ENCODE assay signal across 8 cellular contexts in genomic region chr2:151946856-151947523, GRCh38.
DNase-seq lines count a peak whose midpoint lies in the region; ATAC-seq, FAIRE-seq and TF ChIP-seq lines count a peak whose summit lies in the region.

No MANE protein-coding gene starts in this region.

- WGBS in H1 (ENCODE audit: extremely low coverage in 1 of 2, insufficient coverage in 1 of 2, insufficient read length in 1 of 2, insufficient replicate concordance in 2 of 2, low coverage in 1 of 2, low lambda C conversion rate in 2 of 2, missing lambda C conversion rate in 1 of 2), 2 experiments, result 45% methylated on average over 8 of the region's 8 CpGs; no CpG with 5 or more reads in 1 of the 2 experiments
- 39% methylated on average over 6 of the region's 8 CpGs for WGBS in mesenchymal stem cell

- H3K27me3 Mint-ChIP-seq in CD4-positive, alpha-beta T cell, result peaks cover 22% of the 10 kb centered on the region

- H2BK15ac ChIP-seq in H1 (ENCODE audit: low read length) (no peak overlapping the region), mesenchymal stem cell (ENCODE audit: low read depth, poor library complexity, severe bottlenecking) (no peak overlapping the region)

- H4K5ac ChIP-seq in H1 (ENCODE audit: insufficient read length, low read depth, low read length), result no peak overlapping the region

- H3K27me3 ChIP-seq in CD4-positive, alpha-beta T cell (ENCODE audit: control insufficient read depth, insufficient read depth, low read length), result peaks cover 4% of the 10 kb centered on the region
- H3K27me3 ChIP-seq in H1 (replicated peaks in 1 of 4; ENCODE audit: control insufficient read depth in 3 of 4, extremely low read depth in 1 of 4, insufficient read depth in 3 of 4, low read length in 3 of 4) (no peaks in the 10 kb centered on the region), mesenchymal stem cell (ENCODE audit: control insufficient read depth in 1 of 2, insufficient read depth in 1 of 2, low read length in 2 of 2) (peaks cover 0 to 3% of the 10 kb centered on the region in 2 experiments)

- H3K4ac ChIP-seq in H1 (replicated peaks; ENCODE audit: insufficient read length, low read depth, low read length) (no peak overlapping the region), mesenchymal stem cell (ENCODE audit: low read depth in 1 of 2, low read length in 2 of 2) (no peak overlapping the region)

- H3K9ac ChIP-seq in H1 (replicated peaks in 1 of 4; ENCODE audit: extremely low read depth in 1 of 4, low read depth in 3 of 4, low read length in 3 of 4), result no peak overlapping the region
- H3K9ac ChIP-seq in mesenchymal stem cell (ENCODE audit: low read length), result no peak overlapping the region

- POLR2A ChIA-PET in CD4-positive, alpha-beta T cell (lab: Charles Lee), result no interaction called here
- POLR2A ChIA-PET in H1 (lab: Charles Lee; ENCODE audit: partially characterized antibody), result interaction anchor here (1.3 kb wide), 1 partner anchor 119 kb away, joined by 3 read pairs; no protein-coding TSS in a partner anchor

- H4K91ac ChIP-seq in H1 (replicated peaks; ENCODE audit: insufficient read length, low read length) (no peak overlapping the region), mesenchymal stem cell (ENCODE audit: low read length) (no peak overlapping the region)

- DNase-seq in CD4-positive, alpha-beta T cell, result no peak
- DNase-seq in GM19240 (ENCODE audit: insufficient read length, low spot score), result peak; percentile 23
- peak; percentile 45 for DNase-seq in HTR-8/SVneo (ENCODE audit: insufficient read length, low spot score)
- peak in 1 of 2 experiments; percentile 77 for DNase-seq in H1 (ENCODE audit: low read depth in 1 of 2, low spot score in 2 of 2)
- DNase-seq in mesenchymal stem cell, result peak; percentile 32
- no peak for DNase-seq in T1000 (lab: John Stamatoyannopoulos, UW)

- H3K79me1 ChIP-seq in H1 (ENCODE audit: low read depth, low read length) (no peaks in the 10 kb centered on the region), mesenchymal stem cell (replicated peaks; ENCODE audit: low read length, poor library complexity, severe bottlenecking) (no peaks in the 10 kb centered on the region)

- peak overlapping the region; percentile 15 for H3K4me3 Mint-ChIP-seq in CD4-positive, alpha-beta T cell

- peak; percentile 60 for TF ChIP-seq CTCF in CD4-positive, alpha-beta T cell (IDR thresholded peaks at IDR 0.05)
- peak; percentile 22 to 73 (median 72) for TF ChIP-seq CTCF in H1 (IDR thresholded peaks at IDR 0.05; ENCODE audit: control extremely low read depth in 1 of 3, insufficient read depth in 1 of 3, low read depth in 1 of 3, low read length in 3 of 3)

- no peak overlapping the region for H2AK5ac ChIP-seq in H1 (ENCODE audit: low read depth, low read length)
- H2AK5ac ChIP-seq in mesenchymal stem cell (ENCODE audit: low read length, severe bottlenecking), result no peak overlapping the region

- H3K18ac ChIP-seq in H1 (ENCODE audit: extremely low read depth, low read length) (peak overlapping the region; percentile 78), mesenchymal stem cell (ENCODE audit: low read depth in 1 of 2, low read length in 2 of 2) (no peak overlapping the region)

- H4K8ac ChIP-seq in H1 (ENCODE audit: extremely low read depth, insufficient read depth, low read length) (no peak overlapping the region), mesenchymal stem cell (ENCODE audit: low read length) (no peak overlapping the region)

- H4K20me1 ChIP-seq in H1 (replicated peaks in 1 of 2; ENCODE audit: control insufficient read depth in 1 of 2, insufficient read depth in 2 of 2, low read length in 2 of 2), result no peaks in the 10 kb centered on the region

- intact Hi-C loops in CD4-positive, alpha-beta T cell (cut with DNase I, micrococcal nuclease), result no loop called here

- H3K23ac ChIP-seq in H1 (ENCODE audit: insufficient read length), result no peak overlapping the region
- H3K23ac ChIP-seq in mesenchymal stem cell (ENCODE audit: low read length in 2 of 2), result no peak overlapping the region

- H3K14ac ChIP-seq in H1 (ENCODE audit: insufficient read length), result no peak overlapping the region
- H3K14ac ChIP-seq in mesenchymal stem cell (ENCODE audit: low read length in 2 of 2), result no peak overlapping the region

- H3K4me3 ChIP-seq in H1 (ENCODE audit: extremely low read depth in 1 of 4, insufficient read depth in 2 of 4, low read depth in 3 of 4, low read length in 4 of 4) (peak overlapping the region in 2 of 4 experiments; percentile 15 to 49; a peak in 4 of 8 replicates), mesenchymal stem cell (ENCODE audit: insufficient read depth in 1 of 2, low read depth in 1 of 2, low read length in 2 of 2) (peak overlapping the region in 1 of 2 experiments; percentile 68)

- H3K23me2 ChIP-seq in H1 (ENCODE audit: low read depth, low read length), result no peaks in the 10 kb centered on the region

- no peaks in the 10 kb centered on the region for H3K36me3 Mint-ChIP-seq in CD4-positive, alpha-beta T cell (ENCODE audit: low read depth)

- no peak overlapping the region for H2BK20ac ChIP-seq in H1 (ENCODE audit: low read length)

- no peak overlapping the region for H2BK120ac ChIP-seq in H1 (replicated peaks; ENCODE audit: low read depth, low read length)
- H2BK120ac ChIP-seq in mesenchymal stem cell (ENCODE audit: low read depth, low read length), result no peak overlapping the region

- H2BK12ac ChIP-seq in H1 (ENCODE audit: low read depth, low read length) (no peak overlapping the region), mesenchymal stem cell (ENCODE audit: low read length in 2 of 2) (no peak overlapping the region)

- H3K4me1 ChIP-seq in H1 (replicated peaks in 1 of 4; ENCODE audit: control insufficient read depth in 3 of 4, insufficient read depth in 4 of 4, low read length in 3 of 4), result peaks cover 2 to 5% (median 3%) of the 10 kb centered on the region in 4 experiments; a peak in 4 of 7 replicates
- no peaks in the 10 kb centered on the region for H3K4me1 ChIP-seq in mesenchymal stem cell (ENCODE audit: control insufficient read depth, insufficient read depth, low read depth, low read length)

- no peak for TF ChIP-seq EP300 in H1 (IDR thresholded peaks at IDR 0.05; ENCODE audit: borderline replicate concordance in 1 of 2, low read depth in 2 of 2, low read length in 2 of 2)

- H3K79me2 ChIP-seq in H1 (ENCODE audit: control insufficient read depth in 1 of 2, insufficient read depth in 2 of 2, low read length in 2 of 2), result no peaks in the 10 kb centered on the region

- no peak for ATAC-seq in CD4-positive, alpha-beta T cell (ENCODE audit: poor library complexity)
- ATAC-seq in SK-N-SH treated with all-trans-retinoic acid at 6 μM for 48 hours (peak; percentile 94), GM21737 (IDR thresholded peaks at IDR 0.05; ENCODE audit: unreplicated experiment) (no peak)

- CTCF ChIA-PET in CD4-positive, alpha-beta T cell (lab: Charles Lee), result no interaction called here
- CTCF ChIA-PET in H1 (lab: Charles Lee; ENCODE audit: partially characterized antibody), result interaction anchor here (0.7 to 1.5 kb wide), 22 partner anchors 9 to 160 kb away, joined by 3 to 15 read pairs (median 5); no protein-coding TSS in a partner anchor

- peaks cover 7% of the 10 kb centered on the region for H3K9me3 Mint-ChIP-seq in CD4-positive, alpha-beta T cell

- peak overlapping the region; percentile 90; the same call in 1 of the 2 replicates for H2AFZ ChIP-seq in H1 (ENCODE audit: low read length)
- H2AFZ ChIP-seq in mesenchymal stem cell (ENCODE audit: low read depth, low read length), result no peak overlapping the region

- TF ChIP-seq POLR2A in H1 (IDR thresholded peaks at IDR 0.05; ENCODE audit: control extremely low read depth in 1 of 2, low read depth in 2 of 2, low read length in 2 of 2), result no peak

- H3K4me1 Mint-ChIP-seq in CD4-positive, alpha-beta T cell (ENCODE audit: low read depth), result peaks cover 10% of the 10 kb centered on the region

- H2BK5ac ChIP-seq in H1 (ENCODE audit: low read depth, low read length) (no peak overlapping the region), mesenchymal stem cell (ENCODE audit: low read depth, low read length, poor library complexity, severe bottlenecking) (no peak overlapping the region)

- no peaks in the 10 kb centered on the region for H3K36me3 ChIP-seq in H1 (ENCODE audit: control insufficient read depth in 2 of 4, insufficient read depth in 4 of 4, low read length in 3 of 4)
- no peaks in the 10 kb centered on the region for H3K36me3 ChIP-seq in mesenchymal stem cell (ENCODE audit: control insufficient read depth in 1 of 2, insufficient read depth in 2 of 2, low read depth in 1 of 2, low read length in 2 of 2)

- H3K4me2 ChIP-seq in H1 (ENCODE audit: insufficient read depth in 1 of 2, low read depth in 2 of 2, low read length in 2 of 2) (peak overlapping the region; percentile 46 to 58), mesenchymal stem cell (ENCODE audit: low read length, poor library complexity, severe bottlenecking) (no peak overlapping the region)

- H3K27ac ChIP-seq in CD4-positive, alpha-beta T cell (ENCODE audit: low read depth, low read length), result no peak overlapping the region
- no peak overlapping the region for H3K27ac ChIP-seq in H1 (ENCODE audit: low read depth, low read length)
- no peak overlapping the region for H3K27ac ChIP-seq in mesenchymal stem cell (ENCODE audit: low read length, poor library complexity, severe bottlenecking)

- no peak for FAIRE-seq in HTR-8/SVneo (lab: Jason Lieb, UNC)
- peak; percentile 94 for FAIRE-seq in H1 (lab: Jason Lieb, UNC)

- peak; percentile 37 to 48; a peak in 3 of 4 replicates for TF ChIP-seq RAD21 in H1 (IDR thresholded peaks at IDR 0.05 in 1 of 2, conservative IDR thresholded peaks at IDR 0.05 in 1 of 2; ENCODE audit: low read depth in 2 of 2, low read length in 2 of 2)

- H3K27ac Mint-ChIP-seq in CD4-positive, alpha-beta T cell, result no peak overlapping the region

- H3K56ac ChIP-seq in H1 (replicated peaks; ENCODE audit: insufficient read length, low read depth, low read length), result no peak overlapping the region

- H3K9me3 ChIP-seq in CD4-positive, alpha-beta T cell (ENCODE audit: control insufficient read depth, low read length), result peaks cover 5% of the 10 kb centered on the region
- H3K9me3 ChIP-seq in H1 (ENCODE audit: insufficient read depth in 2 of 2, low read depth in 1 of 2, low read length in 1 of 2) (0 out of 4 replicates have a peak, but pooled peaks cover 0 to 3% of the 10 kb centered on the region in 2 experiments), mesenchymal stem cell (ENCODE audit: control insufficient read depth, low read length) (peaks cover 6% of the 10 kb centered on the region)

TF ChIP-seq in SK-N-SH treated with all-trans-retinoic acid at 6 μM for 48 hours, 23 proteins besides CTCF, POLR2A, EP300 and RAD21:
- no peak for TF ChIP-seq ZFP3 (CRISPR knock-in tag; IDR thresholded peaks at IDR 0.05)

TF ChIP-seq in H1, 55 proteins besides CTCF, POLR2A, EP300 and RAD21 (continues in another document):
- no peak for TF ChIP-seq PHF8 (conservative IDR thresholded peaks at IDR 0.05; ENCODE audit: low read depth, low read length)
- peak; percentile 72 for TF ChIP-seq USF2 (IDR thresholded peaks at IDR 0.05; ENCODE audit: low read length)

Comparison
In these comparisons a context has a peak if more than half of its experiments do, and no peak if none do; other contexts are left out.
1. DNase-seq: peak in GM19240 (single experiment), HTR-8/SVneo (single experiment) and mesenchymal stem cell (single experiment); none in CD4-positive, alpha-beta T cell (0 of 10) and T1000 (single experiment).